22 cellular contexts compared by ENCODE assay signal in genomic region chr10:33837736-33838135, GRCh38.
"Had no signal": no experiment of that assay in that cellular context is flagged by ENCODE, and none has a peak within 500 bp of the region (broad histone marks: within the 10 kb centered on the region; RNA-seq: fewer than 3 reads in every experiment).

No MANE protein-coding gene starts in this region.

- FAIRE-seq: endothelial cell of umbilical vein, frontal cortex, keratinocyte, pancreas had no signal

- H3K4me1 Mint-ChIP-seq: immature natural killer cell; naive B cell; nephron; stimulated activated memory B cell treated with anti-CD40 and anti-IgM and Interleukin-4, amounts not matched to agents 10 μg/mL and 1 μg/mL and 100 μg/mL, for 72 hours had no signal

- H3K4me3 Mint-ChIP-seq: immature natural killer cell; nephron; stimulated activated memory B cell treated with anti-CD40 and anti-IgM and Interleukin-4, amounts not matched to agents 10 μg/mL and 1 μg/mL and 100 μg/mL, for 72 hours; stimulated activated naive CD8-positive, alpha-beta T cell treated with anti-CD3 and anti-CD28 coated beads, Interleukin-15, Interleukin-2, amounts not matched to agents 100 ng/mL and 50 ng/mL, for 24 hours had no signal

- DNase-seq: colonic mucosa; dermis blood vessel endothelial cell; immature natural killer cell; mesendoderm; naive B cell; occipital lobe; pancreas; spleen; stimulated activated CD4-positive, alpha-beta T cell treated with anti-CD3 and anti-CD28 coated beads, Interleukin-15, amount 100 ng/mL, for 24 hours; stimulated activated CD4-positive, alpha-beta T cell treated with anti-CD3 and anti-CD28 coated beads, Interleukin-1b, Interleukin-23, amount 100 ng/mL, for 48 hours; stimulated activated CD4-positive, alpha-beta T cell treated with anti-CD3 and anti-CD28 coated beads, Interleukin-4, amount 100 ng/mL, for 24 hours; tibial artery; upper lobe of left lung had no signal

- ATAC-seq: pancreas; sciatic nerve; stimulated activated memory B cell treated with anti-CD40 and anti-IgM and Interleukin-4, amounts not matched to agents 10 μg/mL and 1 μg/mL and 100 μg/mL, for 72 hours had no signal

- H3K27me3 ChIP-seq: colonic mucosa, pancreas, spleen, tibial artery, upper lobe of left lung, vagina had no signal

- H3K36me3 Mint-ChIP-seq: immature natural killer cell; naive B cell; stimulated activated memory B cell treated with anti-CD40 and anti-IgM and Interleukin-4, amounts not matched to agents 10 μg/mL and 1 μg/mL and 100 μg/mL, for 72 hours had no signal

- H3K9me3 Mint-ChIP-seq: immature natural killer cell; stimulated activated naive CD8-positive, alpha-beta T cell treated with anti-CD3 and anti-CD28 coated beads, Interleukin-15, Interleukin-2, amounts not matched to agents 100 ng/mL and 50 ng/mL, for 24 hours had no signal

- H3K9me3 ChIP-seq: colonic mucosa, pancreas, spleen, tibial artery, upper lobe of left lung, vagina had no signal

- H3K27ac Mint-ChIP-seq: immature natural killer cell; nephron; progenitor cell of endocrine pancreas; stimulated activated memory B cell treated with anti-CD40 and anti-IgM and Interleukin-4, amounts not matched to agents 10 μg/mL and 1 μg/mL and 100 μg/mL, for 72 hours; stimulated activated naive CD8-positive, alpha-beta T cell treated with anti-CD3 and anti-CD28 coated beads, Interleukin-15, Interleukin-2, amounts not matched to agents 100 ng/mL and 50 ng/mL, for 24 hours had no signal

- H3K36me3 ChIP-seq: colonic mucosa, pancreas, spleen, tibial artery, upper lobe of left lung, vagina had no signal

- H3K4me3 ChIP-seq: colonic mucosa, pancreas, spleen, tibial artery, upper lobe of left lung, vagina had no signal

- H3K27me3 Mint-ChIP-seq: progenitor cell of endocrine pancreas; stimulated activated memory B cell treated with anti-CD40 and anti-IgM and Interleukin-4, amounts not matched to agents 10 μg/mL and 1 μg/mL and 100 μg/mL, for 72 hours; stimulated activated naive CD8-positive, alpha-beta T cell treated with anti-CD3 and anti-CD28 coated beads, Interleukin-15, Interleukin-2, amounts not matched to agents 100 ng/mL and 50 ng/mL, for 24 hours had no signal

- H3K27ac ChIP-seq: colonic mucosa, pancreas, spleen, tibial artery, upper lobe of left lung, vagina had no signal

- H3K4me1 ChIP-seq: colonic mucosa, pancreas, spleen, tibial artery, upper lobe of left lung, vagina had no signal
